ENCODE assay signal across 3 cellular contexts in genomic region chr7:40891232-40891631, GRCh38.
"Had no signal": no experiment of that assay in that cellular context is flagged by ENCODE, and none has a peak within 500 bp of the region (broad histone marks: within the 10 kb centered on the region; RNA-seq: fewer than 3 reads in every experiment).

No MANE protein-coding gene starts in this region.

- DNase-seq: GDM1, GF-D8 had no signal

- H3K4me3 ChIP-seq: GM12878 had no signal
